Comparison of ENCODE assay signal across 8 cellular contexts in genomic region chr5:131381792-131382191, GRCh38.
DNase-seq lines count a peak whose midpoint lies in the region; ATAC-seq and TF ChIP-seq lines count a peak whose summit lies in the region.

No MANE protein-coding gene starts in this region.

- H3K4me1 Mint-ChIP-seq in endothelial cell (ENCODE audit: unreplicated experiment) (peaks cover 57% of the 10 kb centered on the region), HFFc6 (ENCODE audit: low read depth) (peaks cover 47% of the 10 kb centered on the region)

- H3K27me3 Mint-ChIP-seq in endothelial cell (ENCODE audit: unreplicated experiment) (peaks cover 4% of the 10 kb centered on the region), HFFc6 (ENCODE audit: insufficient read depth) (no peaks in the 10 kb centered on the region)

- H3K36me3 ChIP-seq in testis (ENCODE audit: low read depth, missing control alignments), result no peaks in the 10 kb centered on the region

- intact Hi-C loops in testis (cut with DNase I; ENCODE audit: low total_unique reads), result no loop called here

- TF ChIP-seq CTCF in endothelial cell (IDR thresholded peaks at IDR 0.05; ENCODE audit: unreplicated experiment) (no peak), HFFc6 (IDR thresholded peaks at IDR 0.05) (no peak), testis (IDR thresholded peaks at IDR 0.05) (no peak)

- no peak overlapping the region for H3K27ac ChIP-seq in testis

- TF ChIP-seq POLR2A in testis (IDR thresholded peaks at IDR 0.05), result no peak

- ATAC-seq in GM18511 (IDR thresholded peaks at IDR 0.05; ENCODE audit: unreplicated experiment), result peak; percentile 60
- ATAC-seq in GM21576 (IDR thresholded peaks at IDR 0.05; ENCODE audit: unreplicated experiment), result peak; percentile 57
- ATAC-seq in HG03521 (IDR thresholded peaks at IDR 0.05; ENCODE audit: unreplicated experiment), result peak; percentile 52

- H3K4me3 Mint-ChIP-seq in endothelial cell (ENCODE audit: unreplicated experiment) (no peak overlapping the region), HFFc6 (no peak overlapping the region)

- no peaks in the 10 kb centered on the region for H3K27me3 ChIP-seq in testis

- WGBS in testis, 2 donors, result 64 to 85% methylated on average over 2 of the region's 2 CpGs

- H3K9me3 Mint-ChIP-seq in endothelial cell (ENCODE audit: unreplicated experiment) (no peaks in the 10 kb centered on the region), HFFc6 (no peaks in the 10 kb centered on the region)

- H3K27ac Mint-ChIP-seq in endothelial cell (ENCODE audit: unreplicated experiment) (peak overlapping the region; percentile 61), HFFc6 (no peak overlapping the region)

- DNase-seq in endothelial cell (ENCODE audit: low spot score), result no peak
- no peak for DNase-seq in NCI-H1092 treated with DMSO at 0.1 percent for 48 hours (lab: John Stamatoyannopoulos, UW)
- DNase-seq in cortex of kidney (lab: John Stamatoyannopoulos, UW), result no peak
- no peak for DNase-seq in HFFc6
- no peak for DNase-seq in testis

- peaks cover 13% of the 10 kb centered on the region for H3K4me1 ChIP-seq in testis

- no peak overlapping the region for H3K4me3 ChIP-seq in testis

- H3K36me3 Mint-ChIP-seq in endothelial cell (ENCODE audit: low read depth, unreplicated experiment), result peaks cover 5% of the 10 kb centered on the region
- H3K36me3 Mint-ChIP-seq in HFFc6 (ENCODE audit: low read depth), result peaks cover 4% of the 10 kb centered on the region; the same call in 1 of the 2 replicates

- no peaks in the 10 kb centered on the region for H3K9me3 ChIP-seq in testis
